In the genomic region with DNA sequence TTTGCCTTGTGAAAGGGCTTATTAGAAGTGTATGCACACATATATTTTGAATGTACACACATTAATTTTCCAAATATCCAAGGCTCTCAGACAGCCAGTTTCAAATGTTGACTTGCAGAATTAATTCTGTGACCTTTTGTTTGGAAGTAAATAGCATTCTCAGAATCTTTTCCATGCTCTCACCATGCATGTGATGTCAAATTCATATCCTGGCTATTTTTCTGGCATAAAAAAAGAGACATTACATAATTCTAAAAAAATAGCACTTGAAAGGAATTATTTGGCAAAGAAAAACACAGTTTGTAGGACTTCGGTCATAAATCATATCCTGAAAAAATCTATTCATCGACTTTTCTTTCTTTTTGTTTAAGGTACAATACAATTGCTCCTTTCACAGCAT, we compare ENCODE assay signal across 21 cellular contexts.
DNase-seq lines count a peak whose midpoint lies in the region; ATAC-seq and TF ChIP-seq lines count a peak whose summit lies in the region.
"Had no signal": no experiment of that assay in that cellular context is flagged by ENCODE, and none has a peak within 500 bp of the region (broad histone marks: within the 10 kb centered on the region; RNA-seq: fewer than 3 reads in every experiment).

No MANE protein-coding gene starts in this region.

- no peaks in the 10 kb centered on the region for H3K27me3 Mint-ChIP-seq in MCF 10A (ENCODE audit: insufficient read depth, unreplicated experiment)
- no peaks in the 10 kb centered on the region for H3K27me3 Mint-ChIP-seq in mesothelial cell of epicardium (ENCODE audit: low read depth)
- peaks cover 4 to 9% of the 10 kb centered on the region in 2 donors for H3K27me3 Mint-ChIP-seq in natural killer cell treated with Interleukin-12 subunit alpha and Interleukin-12 subunit beta and Interleukin-15 and Interleukin-18, amount 100 ng/mL, for 72 hours

- TF ChIP-seq POLR2A in breast epithelium (IDR thresholded peaks at IDR 0.05) (no peak), esophagus muscularis mucosa (IDR thresholded peaks at IDR 0.05; ENCODE audit: low read depth) (no peak)

- H3K4me1 ChIP-seq in breast epithelium, result no peaks in the 10 kb centered on the region
- no peaks in the 10 kb centered on the region for H3K4me1 ChIP-seq in esophagus muscularis mucosa
- peaks cover 0 to 9% (median 8%) of the 10 kb centered on the region in 5 donors for H3K4me1 ChIP-seq in subcutaneous abdominal adipose tissue (ENCODE audit: control insufficient read depth in 5 of 5, insufficient read depth in 5 of 5, low read length in 5 of 5)
- H3K4me1 ChIP-seq: BLaER1 had no signal

- no peak overlapping the region for H3K9ac ChIP-seq in subcutaneous abdominal adipose tissue (ENCODE audit: low read length in 5 of 5)
- H3K9ac ChIP-seq: BLaER1, GM23248 had no signal

- H3K4me3 ChIP-seq in breast epithelium, result no peak overlapping the region
- H3K4me3 ChIP-seq in esophagus muscularis mucosa, result peak overlapping the region in 1 of 4 donors; percentile 8
- no peak overlapping the region for H3K4me3 ChIP-seq in subcutaneous abdominal adipose tissue (ENCODE audit: low read depth in 1 of 5, low read length in 5 of 5)
- H3K4me3 ChIP-seq: BLaER1, GM23248 had no signal

- H3K4me3 Mint-ChIP-seq in MCF 10A (ENCODE audit: unreplicated experiment), result no peak overlapping the region
- no peak overlapping the region for H3K4me3 Mint-ChIP-seq in mesothelial cell of epicardium
- no peak overlapping the region for H3K4me3 Mint-ChIP-seq in natural killer cell treated with Interleukin-12 subunit alpha and Interleukin-12 subunit beta and Interleukin-15 and Interleukin-18, amount 100 ng/mL, for 72 hours
- H3K4me3 Mint-ChIP-seq: CD8-positive, alpha-beta T cell had no signal

- H3K9me3 Mint-ChIP-seq in MCF 10A (ENCODE audit: unreplicated experiment) (no peaks in the 10 kb centered on the region), mesothelial cell of epicardium (peaks cover 6% of the 10 kb centered on the region)
- H3K9me3 Mint-ChIP-seq in natural killer cell treated with Interleukin-12 subunit alpha and Interleukin-12 subunit beta and Interleukin-15 and Interleukin-18, amount 100 ng/mL, for 72 hours, result no peaks in the 10 kb centered on the region
- H3K9me3 Mint-ChIP-seq: CD8-positive, alpha-beta T cell had no signal

- TF ChIP-seq EP300 in esophagus muscularis mucosa (IDR thresholded peaks at IDR 0.05), result no peak

- CTCF ChIA-PET in MCF 10A (lab: Yijun Ruan, JAX), result no interaction called here

- H3K27me3 ChIP-seq in breast epithelium (no peaks in the 10 kb centered on the region), esophagus muscularis mucosa (no peaks in the 10 kb centered on the region), subcutaneous abdominal adipose tissue (ENCODE audit: control insufficient read depth in 5 of 5, insufficient read depth in 4 of 5, low read length in 5 of 5) (no peaks in the 10 kb centered on the region)
- H3K27me3 ChIP-seq: BLaER1 had no signal

- H3K9me3 ChIP-seq in breast epithelium, result no peaks in the 10 kb centered on the region
- no peaks in the 10 kb centered on the region for H3K9me3 ChIP-seq in esophagus muscularis mucosa
- no peaks in the 10 kb centered on the region for H3K9me3 ChIP-seq in subcutaneous abdominal adipose tissue (ENCODE audit: control insufficient read depth in 5 of 5, low read length in 5 of 5)
- H3K9me3 ChIP-seq: BLaER1 had no signal

- peak overlapping the region; percentile 10 to 17 for H3K27ac ChIP-seq in breast epithelium
- H3K27ac ChIP-seq in esophagus muscularis mucosa (replicated peaks in 1 of 4), result peak overlapping the region; percentile 7 to 47 (median 34)
- peak overlapping the region; percentile 17 for H3K27ac ChIP-seq in subcutaneous abdominal adipose tissue (ENCODE audit: low read depth, low read length)
- H3K27ac ChIP-seq: 22Rv1, BLaER1, GM23248, RWPE1 had no signal

- intact Hi-C loops in breast epithelium (cut with DNase I; ENCODE audit: low total_unique reads) (no loop called here), MCF 10A (cut with micrococcal nuclease) (no loop called here), esophagus muscularis mucosa (cut with DNase I) (no loop called here)

- TF ChIP-seq CTCF in breast epithelium (IDR thresholded peaks at IDR 0.05) (no peak), MCF 10A (IDR thresholded peaks at IDR 0.05; ENCODE audit: unreplicated experiment) (no peak), esophagus muscularis mucosa (IDR thresholded peaks at IDR 0.05) (no peak), mesothelial cell of epicardium (IDR thresholded peaks at IDR 0.05; ENCODE audit: unreplicated experiment) (no peak)

- H3K36me3 Mint-ChIP-seq in MCF 10A (ENCODE audit: insufficient read depth, unreplicated experiment) (no peaks in the 10 kb centered on the region), mesothelial cell of epicardium (peaks cover 3% of the 10 kb centered on the region)
- H3K36me3 Mint-ChIP-seq in natural killer cell treated with Interleukin-12 subunit alpha and Interleukin-12 subunit beta and Interleukin-15 and Interleukin-18, amount 100 ng/mL, for 72 hours, result no peaks in the 10 kb centered on the region
- H3K36me3 Mint-ChIP-seq: CD8-positive, alpha-beta T cell had no signal

- H3K4me1 Mint-ChIP-seq in MCF 10A (ENCODE audit: insufficient read depth, unreplicated experiment), result peaks cover 8% of the 10 kb centered on the region
- peaks cover 41% of the 10 kb centered on the region for H3K4me1 Mint-ChIP-seq in mesothelial cell of epicardium
- H3K4me1 Mint-ChIP-seq in natural killer cell treated with Interleukin-12 subunit alpha and Interleukin-12 subunit beta and Interleukin-15 and Interleukin-18, amount 100 ng/mL, for 72 hours (ENCODE audit: low read depth in 2 of 2), result no peaks in the 10 kb centered on the region

- H3K27ac Mint-ChIP-seq in MCF 10A (ENCODE audit: low read depth, unreplicated experiment), result no peak overlapping the region
- H3K27ac Mint-ChIP-seq in mesothelial cell of epicardium, result peak overlapping the region; percentile 69
- H3K27ac Mint-ChIP-seq in natural killer cell treated with Interleukin-12 subunit alpha and Interleukin-12 subunit beta and Interleukin-15 and Interleukin-18, amount 100 ng/mL, for 72 hours, result no peak overlapping the region
- H3K27ac Mint-ChIP-seq: CD8-positive, alpha-beta T cell had no signal

- DNase-seq in breast epithelium (ENCODE audit: low spot score in 2 of 2), result no peak
- no peak for DNase-seq in MCF 10A (ENCODE audit: unreplicated experiment)
- no peak for DNase-seq in esophagus muscularis mucosa (ENCODE audit: extremely low spot score)
- DNase-seq in mesothelial cell of epicardium (ENCODE audit: low spot score in 2 of 2, unreplicated experiment in 2 of 2), result no peak
- DNase-seq in ecto neural progenitor cell (ENCODE audit: low spot score), result no peak
- no peak for DNase-seq in natural killer cell treated with Interleukin-12 subunit alpha and Interleukin-12 subunit beta and Interleukin-15 and Interleukin-18, amount 100 ng/mL, for 72 hours (ENCODE audit: low spot score)
- no peak for DNase-seq in GM03348 (ENCODE audit: low spot score)
- DNase-seq: CD8-positive, alpha-beta T cell; DMS79; GM23248; MV-4-11; NCI-H1417 treated with DMSO at 0.1 percent for 48 hours; NCI-H2029; NCI-H510A; NCI-H82; PC-3 had no signal

- H3K36me3 ChIP-seq in breast epithelium (no peaks in the 10 kb centered on the region), esophagus muscularis mucosa (no peaks in the 10 kb centered on the region), subcutaneous abdominal adipose tissue (ENCODE audit: control insufficient read depth in 5 of 5, insufficient read depth in 5 of 5, low read length in 5 of 5) (no peaks in the 10 kb centered on the region)
- H3K36me3 ChIP-seq: BLaER1 had no signal

- BruUV-seq in MCF 10A (replicated peaks; lab: Mats Ljungman, UMichigan), result no TSS peak

- POLR2A ChIA-PET in MCF 10A (lab: Yijun Ruan, JAX), result no interaction called here

- 8% methylated on average over 2 of the region's 2 CpGs for WGBS in esophagus muscularis mucosa

- no peak for ATAC-seq in natural killer cell treated with Interleukin-12 subunit alpha and Interleukin-12 subunit beta and Interleukin-15 and Interleukin-18, amount 100 ng/mL, for 72 hours
- ATAC-seq: CD8-positive, alpha-beta T cell; HCT116; PC-3 had no signal
